18 cellular contexts compared by ENCODE assay signal in the genomic region with DNA sequence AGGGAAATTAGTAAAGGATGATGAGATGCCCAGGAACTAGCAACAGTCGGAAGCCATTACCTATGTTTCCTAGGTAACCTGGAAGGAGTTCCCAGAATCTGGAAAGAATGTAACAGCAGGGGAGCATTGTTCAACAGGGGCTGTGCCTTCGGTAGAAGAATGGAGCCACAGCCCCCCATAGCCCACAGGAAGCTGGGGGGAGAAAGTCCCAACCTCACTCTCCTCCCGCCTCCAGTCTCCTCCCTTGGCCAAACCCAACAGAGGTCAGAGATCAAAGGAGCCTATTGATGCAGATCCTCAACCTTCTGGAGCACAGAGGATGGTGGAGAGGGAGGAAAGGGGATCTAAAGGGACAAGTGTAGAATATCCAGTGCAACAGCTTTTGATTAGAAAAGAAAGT.
DNase-seq lines count a peak whose midpoint lies in the region; ATAC-seq and TF ChIP-seq lines count a peak whose summit lies in the region.
"Had no signal": no experiment of that assay in that cellular context is flagged by ENCODE, and none has a peak within 500 bp of the region (broad histone marks: within the 10 kb centered on the region; RNA-seq: fewer than 3 reads in every experiment).

No MANE protein-coding gene starts in this region.

- peak overlapping the region in 3 of 4 donors; percentile 49 to 74 (median 70) for H3K27ac ChIP-seq in esophagus squamous epithelium
- peak overlapping the region; percentile 16 to 30 for H3K27ac ChIP-seq in ovary
- H3K27ac ChIP-seq: BLaER1 had no signal

- no peak for TF ChIP-seq EP300 in ovary (IDR thresholded peaks at IDR 0.05)

- 52 to 81% methylated on average over 3 of the region's 3 CpGs for WGBS in esophagus squamous epithelium, 2 donors
- 72 to 83% (median 79%) methylated on average over 3 of the region's 3 CpGs for WGBS in ovary, 3 donors

- intact Hi-C loops in esophagus squamous epithelium (cut with DNase I) (no loop called here), ovary (cut with DNase I) (no loop called here)

- H3K36me3 ChIP-seq in esophagus squamous epithelium (no peaks in the 10 kb centered on the region), ovary (no peaks in the 10 kb centered on the region)
- H3K36me3 ChIP-seq: BLaER1 had no signal

- TF ChIP-seq POLR2A in esophagus squamous epithelium (IDR thresholded peaks at IDR 0.05): no peak
- no peak for TF ChIP-seq POLR2A in ovary (IDR thresholded peaks at IDR 0.05)

- H3K4me1 ChIP-seq in esophagus squamous epithelium (peaks cover 0 to 10% (median 4%) of the 10 kb centered on the region in 3 donors), ovary (ENCODE audit: insufficient read depth) (peaks cover 3% of the 10 kb centered on the region)
- H3K4me1 ChIP-seq: BLaER1 had no signal

- no peak overlapping the region for H3K4me3 ChIP-seq in esophagus squamous epithelium
- no peak overlapping the region for H3K4me3 ChIP-seq in ovary
- H3K4me3 ChIP-seq: BLaER1 had no signal

- H3K27me3 ChIP-seq in esophagus squamous epithelium (peaks cover 0 to 7% (median 0%) of the 10 kb centered on the region in 4 donors), ovary (no peaks in the 10 kb centered on the region)

- no peak for ATAC-seq in HG03354 (IDR thresholded peaks at IDR 0.05; ENCODE audit: poor library complexity, severe bottlenecking, unreplicated experiment)
- ATAC-seq: activated naive CD8-positive, alpha-beta T cell treated with anti-CD3 and anti-CD28 coated beads, Interleukin-2, amount 50 U/mL, for 24 hours; Right ventricle myocardium inferior; T-cell had no signal

- DNase-seq in ELF-1 (ENCODE audit: low read depth, low spot score): peak; percentile 86
- peak; percentile 40 for DNase-seq in NCI-H146 treated with DMSO at 0.1 percent for 48 hours (lab: John Stamatoyannopoulos, UW; ENCODE audit: unreplicated experiment)
- DNase-seq in esophagus squamous epithelium (lab: John Stamatoyannopoulos, UW): no peak
- DNase-seq in ovary: peak in 1 of 5 donors; percentile 4
- DNase-seq in SIG-M5 treated with dmso at 0.1 percent for 504 hours (lab: John Stamatoyannopoulos, UW; ENCODE audit: unreplicated experiment): no peak
- DNase-seq in NCI-H1436 (lab: John Stamatoyannopoulos, UW): no peak
- no peak for DNase-seq in NCI-H2107 treated with DMSO at 0.1 percent for 48 hours (lab: John Stamatoyannopoulos, UW; ENCODE audit: unreplicated experiment)
- DNase-seq: activated CD4-positive, alpha-beta T cell treated with anti-CD3 and anti-CD28 coated beads, Interleukin-2, amount 10 ng/mL, durations not matched to agents 24 days and 14 days; activated naive CD8-positive, alpha-beta T cell treated with anti-CD3 and anti-CD28 coated beads, Interleukin-2, amount 50 U/mL, for 24 hours; Calu3; NCI-H1694 treated with DMSO at 0.1 percent for 48 hours; NCI-H524; stimulated activated CD4-positive, alpha-beta T cell treated with anti-CD3 and anti-CD28 coated beads, Interleukin-2, amount 100 ng/mL, for 24 hours; stimulated activated naive CD4-positive, alpha-beta T cell treated with Interleukin-2 at 50 U/mL for 16 hours; T-cell had no signal

- H3K9me3 ChIP-seq in esophagus squamous epithelium (no peaks in the 10 kb centered on the region), ovary (no peaks in the 10 kb centered on the region)

- TF ChIP-seq CTCF in esophagus squamous epithelium (IDR thresholded peaks at IDR 0.05) (no peak), ovary (IDR thresholded peaks at IDR 0.05) (no peak)

Comparison
In these comparisons a context has a peak if more than half of its experiments do, and no peak if none do; other contexts are left out.
1. DNase-seq: peak in ELF-1 (single experiment) and NCI-H146 treated with DMSO at 0.1 percent for 48 hours (single experiment); none in esophagus squamous epithelium (single experiment), SIG-M5 treated with dmso at 0.1 percent for 504 hours (single experiment), NCI-H1436 (single experiment) and NCI-H2107 treated with DMSO at 0.1 percent for 48 hours (single experiment).